ENCODE assay signal across 19 cellular contexts in genomic region chr7:99397632-99397983, GRCh38. TPM values are rescaled to one million over a fixed set of nuclear protein-coding genes. Genes with fewer than 3 reads are reported as not detected.
A peak's percentile ranks its signal among the peaks of the same experiment; 100 is the strongest.
DNase-seq lines count a peak whose midpoint lies in the region; ATAC-seq and TF ChIP-seq lines count a peak whose summit lies in the region.
"Had no signal": no experiment of that assay in that cellular context is flagged by ENCODE, and none has a peak within 500 bp of the region (broad histone marks: within the 10 kb centered on the region; RNA-seq: fewer than 3 reads in every experiment).

No MANE protein-coding gene starts in this region.

- peaks cover 28% of the 10 kb centered on the region for H3K79me2 ChIP-seq in DND-41 (ENCODE audit: insufficient read depth, low read length)
- no peaks in the 10 kb centered on the region for H3K79me2 ChIP-seq in OCI-LY7 (ENCODE audit: insufficient read depth, low read depth, low read length)

- H3K27ac Mint-ChIP-seq in CD4-positive, alpha-beta T cell: peak overlapping the region; percentile 72
- peak overlapping the region; percentile 43 for H3K27ac Mint-ChIP-seq in activated naive CD8-positive, alpha-beta T cell treated with anti-CD3 and anti-CD28 coated beads, Interleukin-2, amount 10 ng/mL, durations not matched to agents 7 days and 5 days
- H3K27ac Mint-ChIP-seq in nephron: peak overlapping the region; percentile 2 to 38 (median 32)

- H2AFZ ChIP-seq in DND-41 (ENCODE audit: low read depth, low read length) (no peak overlapping the region), OCI-LY7 (ENCODE audit: low read length) (no peak overlapping the region)

- DNase-seq in CD4-positive, alpha-beta T cell: no peak
- no peak for DNase-seq in DND-41
- no peak for DNase-seq in activated naive CD8-positive, alpha-beta T cell treated with anti-CD3 and anti-CD28 coated beads, Interleukin-2, amount 10 ng/mL, durations not matched to agents 7 days and 5 days
- no peak for DNase-seq in OCI-LY7 (ENCODE audit: low spot score)
- DNase-seq in Right ventricle myocardium superior: no peak
- DNase-seq: activated CD8-positive, alpha-beta memory T cell treated with anti-CD3 and anti-CD28 coated beads for 24 hours; MV-4-11; NCI-H2081 treated with DMSO at 0.1 percent for 48 hours; NCI-H524; PC-3; SK-N-SH; stimulated activated CD4-positive, alpha-beta T cell treated with anti-CD3 and anti-CD28 coated beads, Interleukin-4, amount 100 ng/mL, for 1 hour; stimulated activated CD8-positive, alpha-beta memory T cell treated with anti-CD3 and anti-CD28 coated beads, Interleukin-4, amount 100 ng/mL, for 48 hours; thyroid gland had no signal

- H3K27me3 ChIP-seq in CD4-positive, alpha-beta T cell (ENCODE audit: control insufficient read depth, insufficient read depth, low read length): no peaks in the 10 kb centered on the region
- no peaks in the 10 kb centered on the region for H3K27me3 ChIP-seq in DND-41 (ENCODE audit: insufficient read depth, low read length, poor library complexity)
- H3K27me3 ChIP-seq: heart left ventricle, thyroid gland had no signal

- POLR2A ChIA-PET in CD4-positive, alpha-beta T cell (lab: Charles Lee): no interaction called here
- POLR2A ChIA-PET in activated naive CD8-positive, alpha-beta T cell treated with anti-CD3 and anti-CD28 coated beads, Interleukin-2, amount 10 ng/mL, durations not matched to agents 7 days and 5 days (lab: Charles Lee): interaction anchor here (3.6 kb wide), 1 partner anchor 10 kb away, joined by 23 read pairs; the partner anchor contains the start of genes BUD31 and PDAP1
- POLR2A ChIA-PET in OCI-LY7 (lab: Charles Lee): no interaction called here

- H3K4me1 Mint-ChIP-seq in CD4-positive, alpha-beta T cell (ENCODE audit: low read depth): peaks cover 22% of the 10 kb centered on the region
- H3K4me1 Mint-ChIP-seq in activated naive CD8-positive, alpha-beta T cell treated with anti-CD3 and anti-CD28 coated beads, Interleukin-2, amount 10 ng/mL, durations not matched to agents 7 days and 5 days: peaks cover 7% of the 10 kb centered on the region
- peaks cover 16% of the 10 kb centered on the region for H3K4me1 Mint-ChIP-seq in nephron

- no peaks in the 10 kb centered on the region for H3K9me3 ChIP-seq in CD4-positive, alpha-beta T cell (ENCODE audit: control insufficient read depth, low read length)
- no peaks in the 10 kb centered on the region for H3K9me3 ChIP-seq in DND-41 (ENCODE audit: insufficient read depth, low read length, severe bottlenecking)
- no peaks in the 10 kb centered on the region for H3K9me3 ChIP-seq in OCI-LY7 (ENCODE audit: low read length)
- H3K9me3 ChIP-seq: heart left ventricle, SK-N-SH, thyroid gland had no signal

- H3K27ac ChIP-seq in CD4-positive, alpha-beta T cell (ENCODE audit: low read depth, low read length): no peak overlapping the region
- no peak overlapping the region for H3K27ac ChIP-seq in DND-41 (ENCODE audit: low read length)
- no peak overlapping the region for H3K27ac ChIP-seq in OCI-LY7 (ENCODE audit: low read depth, low read length, poor library complexity, severe bottlenecking)
- H3K27ac ChIP-seq: C4-2B, heart left ventricle, thyroid gland had no signal

- BruUV-seq in OCI-LY7 (replicated peaks; lab: Mats Ljungman, UMichigan): no TSS peak

- H3K4me3 ChIP-seq in DND-41 (ENCODE audit: low read depth in 1 of 2, low read length in 2 of 2) (no peak overlapping the region), OCI-LY7 (ENCODE audit: low read depth, low read length, poor library complexity, severe bottlenecking) (no peak overlapping the region)
- H3K4me3 ChIP-seq: heart left ventricle, thyroid gland had no signal

- no peak for TF ChIP-seq CTCF in CD4-positive, alpha-beta T cell (IDR thresholded peaks at IDR 0.05)
- no peak for TF ChIP-seq CTCF in DND-41 (IDR thresholded peaks at IDR 0.05; ENCODE audit: borderline replicate concordance, extremely low read depth, low read length, poor library complexity, severe bottlenecking)
- TF ChIP-seq CTCF in nephron (IDR thresholded peaks at IDR 0.05; ENCODE audit: unreplicated experiment in 3 of 3): no peak
- TF ChIP-seq CTCF in OCI-LY7 (conservative IDR thresholded peaks at IDR 0.05; ENCODE audit: low read length): no peak

- no peaks in the 10 kb centered on the region for H3K9me2 ChIP-seq in OCI-LY7 (ENCODE audit: insufficient read depth, low read length)
- H3K9me2 ChIP-seq: SK-N-SH had no signal

- peaks cover 91% of the 10 kb centered on the region for H3K36me3 Mint-ChIP-seq in CD4-positive, alpha-beta T cell (ENCODE audit: low read depth)
- peaks cover 16% of the 10 kb centered on the region for H3K36me3 Mint-ChIP-seq in activated naive CD8-positive, alpha-beta T cell treated with anti-CD3 and anti-CD28 coated beads, Interleukin-2, amount 10 ng/mL, durations not matched to agents 7 days and 5 days
- H3K36me3 Mint-ChIP-seq in nephron (ENCODE audit: low read depth): peaks cover 47% of the 10 kb centered on the region
- H3K36me3 Mint-ChIP-seq: IgD-negative memory B cell had no signal

- no peaks in the 10 kb centered on the region for H3K9me3 Mint-ChIP-seq in CD4-positive, alpha-beta T cell
- no peaks in the 10 kb centered on the region for H3K9me3 Mint-ChIP-seq in activated naive CD8-positive, alpha-beta T cell treated with anti-CD3 and anti-CD28 coated beads, Interleukin-2, amount 10 ng/mL, durations not matched to agents 7 days and 5 days
- no peaks in the 10 kb centered on the region for H3K9me3 Mint-ChIP-seq in nephron
- H3K9me3 Mint-ChIP-seq: IgD-negative memory B cell had no signal

- no peak overlapping the region for H3K4me3 Mint-ChIP-seq in CD4-positive, alpha-beta T cell
- H3K4me3 Mint-ChIP-seq in activated naive CD8-positive, alpha-beta T cell treated with anti-CD3 and anti-CD28 coated beads, Interleukin-2, amount 10 ng/mL, durations not matched to agents 7 days and 5 days: no peak overlapping the region
- no peak overlapping the region for H3K4me3 Mint-ChIP-seq in nephron

- CTCF ChIA-PET in CD4-positive, alpha-beta T cell (lab: Charles Lee): no interaction called here
- CTCF ChIA-PET in OCI-LY7 (lab: Charles Lee; ENCODE audit: unreplicated experiment): no interaction called here

- no peaks in the 10 kb centered on the region for H3K27me3 Mint-ChIP-seq in CD4-positive, alpha-beta T cell
- no peaks in the 10 kb centered on the region for H3K27me3 Mint-ChIP-seq in activated naive CD8-positive, alpha-beta T cell treated with anti-CD3 and anti-CD28 coated beads, Interleukin-2, amount 10 ng/mL, durations not matched to agents 7 days and 5 days
- no peaks in the 10 kb centered on the region for H3K27me3 Mint-ChIP-seq in nephron (ENCODE audit: low read depth)
- H3K27me3 Mint-ChIP-seq: IgD-negative memory B cell had no signal

- H3K4me2 ChIP-seq in DND-41 (ENCODE audit: insufficient read depth, low read length) (no peak overlapping the region), OCI-LY7 (ENCODE audit: low read length) (no peak overlapping the region)
- H3K4me2 ChIP-seq: SK-N-SH had no signal

- no peak for ATAC-seq in CD4-positive, alpha-beta T cell (ENCODE audit: poor library complexity)
- ATAC-seq in DND-41 (ENCODE audit: insufficient read depth, low read depth) (0 out of 3 replicates have a peak, but pooled peaks have one; percentile 8), HG03159 (IDR thresholded peaks at IDR 0.05; ENCODE audit: unreplicated experiment) (no peak), Right ventricle myocardium superior (ENCODE audit: poor library complexity) (no peak)
- no peak for ATAC-seq in activated naive CD8-positive, alpha-beta T cell treated with anti-CD3 and anti-CD28 coated beads, Interleukin-2, amount 10 ng/mL, durations not matched to agents 7 days and 5 days (ENCODE audit: low read depth)
- ATAC-seq: heart left ventricle had no signal

- intact Hi-C loops in CD4-positive, alpha-beta T cell (cut with DNase I, micrococcal nuclease): no loop called here
- intact Hi-C loops in OCI-LY7 (cut with micrococcal nuclease; ENCODE audit: unreplicated experiment): no loop called here
- intact Hi-C loops in Right ventricle myocardium superior (cut with DNase I): no loop called here

- no peaks in the 10 kb centered on the region for H3K4me1 ChIP-seq in DND-41 (ENCODE audit: insufficient read depth, low read length)
- H3K4me1 ChIP-seq in OCI-LY7 (ENCODE audit: insufficient read depth, low read length, poor library complexity, severe bottlenecking): peaks cover 9% of the 10 kb centered on the region

- no peak overlapping the region for H3K9ac ChIP-seq in DND-41 (ENCODE audit: low read depth, low read length)
- H3K9ac ChIP-seq: SK-N-SH had no signal

- H3K36me3 ChIP-seq in DND-41 (ENCODE audit: insufficient read depth, low read length) (peaks cover 94% of the 10 kb centered on the region), OCI-LY7 (ENCODE audit: insufficient read depth, low read length) (peaks cover 95% of the 10 kb centered on the region)

- H4K20me1 ChIP-seq in DND-41 (ENCODE audit: insufficient read depth, low read length): peaks cover 69% of the 10 kb centered on the region
- peaks cover 6% of the 10 kb centered on the region; the same call in 1 of the 2 replicates for H4K20me1 ChIP-seq in OCI-LY7 (ENCODE audit: insufficient read depth, low read length)

RNA-seq across cellular contexts. Expression of gene PDAP1, which starts 10.8 kb away (rescaled TPM):
- 10 to 100 TPM; 35.0 to 38.0 TPM for total RNA-seq in CD4-positive, alpha-beta T cell
- total RNA-seq in activated naive CD8-positive, alpha-beta T cell treated with anti-CD3 and anti-CD28 coated beads, Interleukin-2, amount 10 ng/mL, durations not matched to agents 7 days and 5 days: 10 to 100 TPM; 87.1 to 93.5 TPM
- 33.7 and 50.0 TPM in 2 replicates for total RNA-seq in OCI-LY7 (2014; rRNA removed; shearing (Covaris generic))
- 132 and 135 TPM in 2 replicates for total RNA-seq in OCI-LY7 (2022)
- total RNA-seq in Right ventricle myocardium superior: 97.7 TPM

RNA-seq across cellular contexts. Expression of gene BUD31, which starts 11.2 kb away (rescaled TPM):
- 100 to 1,000 TPM; 147 to 153 TPM for total RNA-seq in CD4-positive, alpha-beta T cell
- 10 to 100 TPM; 80.8 to 90.4 TPM for total RNA-seq in activated naive CD8-positive, alpha-beta T cell treated with anti-CD3 and anti-CD28 coated beads, Interleukin-2, amount 10 ng/mL, durations not matched to agents 7 days and 5 days
- 104 and 118 TPM in 2 replicates for total RNA-seq in OCI-LY7 (2014; rRNA removed; shearing (Covaris generic))
- total RNA-seq in OCI-LY7 (2022) (100 and 114 TPM in 2 replicates), Right ventricle myocardium superior (31.5 TPM)

RNA-seq across cellular contexts. Expression of gene ARPC1B, which starts 23.1 kb away (rescaled TPM):
- 10 to 100 TPM; 58.8 to 66.6 TPM for total RNA-seq in CD4-positive, alpha-beta T cell
- 100 to 1,000 TPM; 318 to 319 TPM for total RNA-seq in activated naive CD8-positive, alpha-beta T cell treated with anti-CD3 and anti-CD28 coated beads, Interleukin-2, amount 10 ng/mL, durations not matched to agents 7 days and 5 days
- total RNA-seq in OCI-LY7 (2014; rRNA removed; shearing (Covaris generic)): 174 and 191 TPM in 2 replicates
- total RNA-seq in OCI-LY7 (2022) (168 and 169 TPM in 2 replicates), Right ventricle myocardium superior (40.6 TPM)

RNA-seq across cellular contexts. Expression of gene PTCD1, which starts 41.0 kb away (rescaled TPM):
- 1 to 10 TPM; 4.8 to 5.3 TPM for total RNA-seq in CD4-positive, alpha-beta T cell
- total RNA-seq in activated naive CD8-positive, alpha-beta T cell treated with anti-CD3 and anti-CD28 coated beads, Interleukin-2, amount 10 ng/mL, durations not matched to agents 7 days and 5 days: 10 to 100 TPM; 10.7 to 11.1 TPM
- 11.0 and 11.1 TPM in 2 replicates for total RNA-seq in OCI-LY7 (2014; rRNA removed; shearing (Covaris generic))
- 7.6 and 11.3 TPM in 2 replicates for total RNA-seq in OCI-LY7 (2022)
- total RNA-seq in Right ventricle myocardium superior: 3.0 TPM

RNA-seq across cellular contexts. Expression of gene CPSF4, which starts 41.1 kb away (rescaled TPM):
- total RNA-seq in CD4-positive, alpha-beta T cell: 10 to 100 TPM; 28.1 to 31.7 TPM
- 10 to 100 TPM; 61.5 to 62.1 TPM for total RNA-seq in activated naive CD8-positive, alpha-beta T cell treated with anti-CD3 and anti-CD28 coated beads, Interleukin-2, amount 10 ng/mL, durations not matched to agents 7 days and 5 days
- total RNA-seq in OCI-LY7 (2014; rRNA removed; shearing (Covaris generic)): 75.3 and 84.4 TPM in 2 replicates
- total RNA-seq in OCI-LY7 (2022) (88.6 and 91.9 TPM in 2 replicates), Right ventricle myocardium superior (19.9 TPM)
